ENCODE assay signal across 9 cellular contexts in the genomic region with DNA sequence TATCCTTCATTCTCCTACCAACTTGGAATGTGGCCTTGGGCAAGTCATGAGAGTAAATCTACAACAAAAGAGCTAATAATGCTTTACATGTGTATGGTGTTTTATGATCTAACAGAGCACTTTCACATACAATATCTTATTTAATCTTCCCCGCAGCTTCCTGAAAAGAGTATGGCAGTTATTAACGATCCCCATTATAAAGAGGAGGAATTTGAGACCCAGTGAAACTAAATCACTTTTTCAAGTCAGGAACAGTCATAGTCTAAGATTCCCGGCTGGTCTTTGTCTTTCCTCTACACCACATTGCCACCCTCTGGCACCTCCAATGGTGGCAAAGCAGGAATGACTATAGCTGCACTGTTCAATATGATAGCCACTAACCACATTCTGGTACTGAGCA.
DNase-seq lines count a peak whose midpoint lies in the region; ATAC-seq and TF ChIP-seq lines count a peak whose summit lies in the region.
"Had no signal": no experiment of that assay in that cellular context is flagged by ENCODE, and none has a peak within 500 bp of the region (broad histone marks: within the 10 kb centered on the region; RNA-seq: fewer than 3 reads in every experiment).

No MANE protein-coding gene starts in this region.

- no peak for DNase-seq in BJ (ENCODE audit: low read depth)
- DNase-seq in HuH-7 (ENCODE audit: low spot score): peak; percentile 6
- peak; percentile 46 for DNase-seq in mesenchymal stem cell
- DNase-seq in superior temporal gyrus (ENCODE audit: extremely low spot score): no peak
- no peak for DNase-seq in activated CD4-positive, alpha-beta T cell treated with anti-CD3 and anti-CD28 coated beads for 36 hours
- DNase-seq in left lobe of liver (ENCODE audit: low spot score): no peak
- DNase-seq: NCI-H345 had no signal

- intact Hi-C loops in activated CD4-positive, alpha-beta T cell treated with anti-CD3 and anti-CD28 coated beads for 36 hours (cut with DNase I, micrococcal nuclease): no loop called here

- H3K27me3 Mint-ChIP-seq in brain: no peaks in the 10 kb centered on the region
- peaks cover 13% of the 10 kb centered on the region for H3K27me3 Mint-ChIP-seq in activated CD4-positive, alpha-beta T cell treated with anti-CD3 and anti-CD28 coated beads for 36 hours

- no peak overlapping the region for H2BK5ac ChIP-seq in mesenchymal stem cell (ENCODE audit: low read depth, low read length, poor library complexity, severe bottlenecking)

- H3K36me3 ChIP-seq in BJ (ENCODE audit: control insufficient read depth, insufficient read depth, low read length) (no peaks in the 10 kb centered on the region; the same call in 1 of the 2 replicates), mesenchymal stem cell (ENCODE audit: control insufficient read depth in 1 of 2, insufficient read depth in 2 of 2, low read depth in 1 of 2, low read length in 2 of 2) (peaks cover 0 to 4% of the 10 kb centered on the region in 2 experiments)

- no peak overlapping the region for H3K27ac Mint-ChIP-seq in brain
- H3K27ac Mint-ChIP-seq in activated CD4-positive, alpha-beta T cell treated with anti-CD3 and anti-CD28 coated beads for 36 hours: no peak overlapping the region

- CTCF ChIA-PET in BJ (lab: Yijun Ruan, JAX): interaction anchor here (0.8 to 1.3 kb wide), 6 partner anchors 44 to 754 kb away, joined by 3 to 5 read pairs (median 4); no protein-coding TSS in a partner anchor
- CTCF ChIA-PET in activated CD4-positive, alpha-beta T cell treated with anti-CD3 and anti-CD28 coated beads for 36 hours (lab: Charles Lee): no interaction called here

- POLR2A ChIA-PET in BJ (lab: Charles Lee): interaction anchor here (0.5 kb wide), 1 partner anchor 70 kb away, joined by 3 read pairs; the partner anchor contains the start of gene CMSS1
- POLR2A ChIA-PET in activated CD4-positive, alpha-beta T cell treated with anti-CD3 and anti-CD28 coated beads for 36 hours (lab: Charles Lee): no interaction called here

- H3K23ac ChIP-seq in mesenchymal stem cell (ENCODE audit: low read length in 2 of 2): no peak overlapping the region

- no peak overlapping the region for H3K9ac ChIP-seq in mesenchymal stem cell (ENCODE audit: low read length)

- H2BK120ac ChIP-seq in mesenchymal stem cell (ENCODE audit: low read depth, low read length): no peak overlapping the region

- H2AFZ ChIP-seq in mesenchymal stem cell (ENCODE audit: low read depth, low read length): no peak overlapping the region

- no peak for ATAC-seq in GM19023 (IDR thresholded peaks at IDR 0.05; ENCODE audit: unreplicated experiment)
- ATAC-seq in activated CD4-positive, alpha-beta T cell treated with anti-CD3 and anti-CD28 coated beads for 36 hours: no peak
- no peak for ATAC-seq in left lobe of liver

- H2AK5ac ChIP-seq in mesenchymal stem cell (ENCODE audit: low read length, severe bottlenecking): no peak overlapping the region

- H3K36me3 Mint-ChIP-seq in brain: no peaks in the 10 kb centered on the region
- H3K36me3 Mint-ChIP-seq in activated CD4-positive, alpha-beta T cell treated with anti-CD3 and anti-CD28 coated beads for 36 hours (ENCODE audit: low read depth): no peaks in the 10 kb centered on the region

- H3K9me3 ChIP-seq in mesenchymal stem cell (ENCODE audit: control insufficient read depth, low read length): no peaks in the 10 kb centered on the region

- H4K8ac ChIP-seq in mesenchymal stem cell (ENCODE audit: low read length): no peak overlapping the region

- no peak overlapping the region for H4K91ac ChIP-seq in mesenchymal stem cell (ENCODE audit: low read length)

- H3K4ac ChIP-seq in mesenchymal stem cell (ENCODE audit: low read depth in 1 of 2, low read length in 2 of 2): no peak overlapping the region

- H3K27me3 ChIP-seq in BJ (ENCODE audit: control insufficient read depth, insufficient read depth, low read length): no peaks in the 10 kb centered on the region
- no peaks in the 10 kb centered on the region for H3K27me3 ChIP-seq in mesenchymal stem cell (ENCODE audit: control insufficient read depth in 1 of 2, insufficient read depth in 1 of 2, low read length in 2 of 2)

- H2BK12ac ChIP-seq in mesenchymal stem cell (ENCODE audit: low read length in 2 of 2): no peak overlapping the region

- 60% methylated on average over 2 of the region's 3 CpGs for WGBS in mesenchymal stem cell

- TF ChIP-seq CTCF in BJ (IDR thresholded peaks at IDR 0.05; ENCODE audit: insufficient read depth, low read depth, low read length) (peak; percentile 52), brain (conservative IDR thresholded peaks at IDR 0.05) (peak; percentile 23 to 53)

- H3K14ac ChIP-seq in mesenchymal stem cell (ENCODE audit: low read length in 2 of 2): no peak overlapping the region

- H2BK15ac ChIP-seq in mesenchymal stem cell (ENCODE audit: low read depth, poor library complexity, severe bottlenecking): no peak overlapping the region

- H3K4me3 Mint-ChIP-seq in brain: no peak overlapping the region
- no peak overlapping the region for H3K4me3 Mint-ChIP-seq in activated CD4-positive, alpha-beta T cell treated with anti-CD3 and anti-CD28 coated beads for 36 hours

- H3K9me3 Mint-ChIP-seq in brain: no peaks in the 10 kb centered on the region
- H3K9me3 Mint-ChIP-seq in activated CD4-positive, alpha-beta T cell treated with anti-CD3 and anti-CD28 coated beads for 36 hours (ENCODE audit: low read depth): no peaks in the 10 kb centered on the region

- no peak overlapping the region for H3K4me2 ChIP-seq in mesenchymal stem cell (ENCODE audit: low read length, poor library complexity, severe bottlenecking)

- peaks cover 2% of the 10 kb centered on the region for H3K79me1 ChIP-seq in mesenchymal stem cell (replicated peaks; ENCODE audit: low read length, poor library complexity, severe bottlenecking)

- H3K4me1 Mint-ChIP-seq in brain: no peaks in the 10 kb centered on the region
- no peaks in the 10 kb centered on the region for H3K4me1 Mint-ChIP-seq in activated CD4-positive, alpha-beta T cell treated with anti-CD3 and anti-CD28 coated beads for 36 hours

- H3K4me3 ChIP-seq in BJ (ENCODE audit: low read depth, low read length): no peak overlapping the region
- no peak overlapping the region for H3K4me3 ChIP-seq in mesenchymal stem cell (ENCODE audit: insufficient read depth in 1 of 2, low read depth in 1 of 2, low read length in 2 of 2)

- H3K18ac ChIP-seq in mesenchymal stem cell (ENCODE audit: low read depth in 1 of 2, low read length in 2 of 2): no peak overlapping the region

- peaks cover 6% of the 10 kb centered on the region for H3K4me1 ChIP-seq in mesenchymal stem cell (ENCODE audit: control insufficient read depth, insufficient read depth, low read depth, low read length)

- peak overlapping the region; percentile 13 for H3K27ac ChIP-seq in mesenchymal stem cell (ENCODE audit: low read length, poor library complexity, severe bottlenecking)

Comparison
In these comparisons a context has a peak if more than half of its experiments do, and no peak if none do; other contexts are left out.
1. DNase-seq: peak in HuH-7 (single experiment) and mesenchymal stem cell (single experiment); none in BJ (single experiment), superior temporal gyrus (single experiment), activated CD4-positive, alpha-beta T cell treated with anti-CD3 and anti-CD28 coated beads for 36 hours (single experiment) and left lobe of liver (single experiment).